In genomic region chr3:24237971-24238767, GRCh38 we compare ENCODE assay signal across 8 cellular contexts.
DNase-seq lines count a peak whose midpoint lies in the region; ATAC-seq and TF ChIP-seq lines count a peak whose summit lies in the region.

No MANE protein-coding gene starts in this region.

- H3K4me3 Mint-ChIP-seq in WTC11 = no peak overlapping the region

- no peaks in the 10 kb centered on the region for H3K9me3 ChIP-seq in neural cell (ENCODE audit: low read length)

- H3K27ac Mint-ChIP-seq in WTC11 = no peak overlapping the region

- no peaks in the 10 kb centered on the region for H3K9me3 Mint-ChIP-seq in WTC11

- no peak overlapping the region for H3K4me2 ChIP-seq in neural cell (ENCODE audit: low read length)

- no peak overlapping the region for H3K27ac ChIP-seq in neural cell (ENCODE audit: low read length)

- H3F3A ChIP-seq in neural cell (ENCODE audit: insufficient read depth, low read length, poor library complexity, severe bottlenecking) = no peaks in the 10 kb centered on the region

- TF ChIP-seq CTCF in WTC11 (IDR thresholded peaks at IDR 0.05) (0 out of 2 replicates have a peak, but pooled peaks have one; percentile 24), neural cell (IDR thresholded peaks at IDR 0.05; ENCODE audit: poor library complexity, severe bottlenecking) (peak; percentile 70)

- no peak for TF ChIP-seq EP300 in neural cell (conservative IDR thresholded peaks at IDR 0.05; ENCODE audit: poor library complexity, severe bottlenecking)

- peak; percentile 22 for DNase-seq in COLO668 (lab: John Stamatoyannopoulos, UW; ENCODE audit: unreplicated experiment)
- peak; percentile 62 for DNase-seq in NCI-H2029 treated with DMSO at 0.1 percent for 48 hours (lab: John Stamatoyannopoulos, UW)
- DNase-seq in WTC11 (ENCODE audit: low spot score) = peak; percentile 39
- DNase-seq in fibroblast of peridontal ligament (ENCODE audit: extremely low read depth) = peak; percentile 93
- DNase-seq in activated CD8-positive, alpha-beta memory T cell treated with anti-CD3 and anti-CD28 coated beads, Interleukin-2, amount 50 U/mL, for 48 hours = no peak

- no peaks in the 10 kb centered on the region for H3K27me3 ChIP-seq in neural cell (ENCODE audit: insufficient read depth, low read depth, low read length)

- peak; percentile 84 for ATAC-seq in GM18861 (IDR thresholded peaks at IDR 0.05; ENCODE audit: unreplicated experiment)
- peak; percentile 83 for ATAC-seq in HG02973 (IDR thresholded peaks at IDR 0.05; ENCODE audit: unreplicated experiment)
- peak; percentile 91 for ATAC-seq in WTC11

- no peaks in the 10 kb centered on the region for H3K79me2 ChIP-seq in neural cell (replicated peaks; ENCODE audit: insufficient read depth, low read length)

- H3K4me3 ChIP-seq in neural cell (ENCODE audit: low read length) = no peak overlapping the region

- H3K9me2 ChIP-seq in neural cell (ENCODE audit: insufficient read depth, low read length) = no peaks in the 10 kb centered on the region

- no peak overlapping the region for H2AFZ ChIP-seq in neural cell (ENCODE audit: low read depth, low read length)

- peak; percentile 70 for TF ChIP-seq RAD21 in neural cell (conservative IDR thresholded peaks at IDR 0.05)

- no peaks in the 10 kb centered on the region for H3K27me3 Mint-ChIP-seq in WTC11 (ENCODE audit: low read depth)

- no peaks in the 10 kb centered on the region for H3K36me3 ChIP-seq in neural cell (ENCODE audit: insufficient read depth, low read length)

- H4K20me1 ChIP-seq in neural cell (ENCODE audit: insufficient read depth) = no peaks in the 10 kb centered on the region

- H3K36me3 Mint-ChIP-seq in WTC11 = no peaks in the 10 kb centered on the region

- peaks cover 16% of the 10 kb centered on the region for H3K4me1 Mint-ChIP-seq in WTC11

- H3K9ac ChIP-seq in neural cell (ENCODE audit: low read length) = no peak overlapping the region

- CTCF ChIA-PET in WTC11 (lab: Charles Lee) = interaction anchor here (0.7 to 1.5 kb wide), 6 partner anchors 40 to 315 kb away, joined by 3 to 9 read pairs (median 3); no protein-coding TSS in a partner anchor

- POLR2A ChIA-PET in WTC11 (lab: Charles Lee) = no interaction called here

TF ChIP-seq in WTC11, 78 proteins besides CTCF, POLR2A, EP300 and RAD21:
- TF ChIP-seq E2F1 (CRISPR knock-in tag; IDR thresholded peaks at IDR 0.05) (no peak), ERG (CRISPR knock-in tag; IDR thresholded peaks at IDR 0.05) (no peak), ZNF263 (CRISPR knock-in tag; IDR thresholded peaks at IDR 0.05; ENCODE audit: low read depth) (no peak), OVOL2 (CRISPR knock-in tag; IDR thresholded peaks at IDR 0.05; ENCODE audit: borderline replicate concordance) (no peak), NFE2L1 (CRISPR knock-in tag; IDR thresholded peaks at IDR 0.05) (no peak), SMAD3 (CRISPR knock-in tag; IDR thresholded peaks at IDR 0.05; ENCODE audit: borderline replicate concordance) (no peak), FOXP1 (CRISPR knock-in tag; IDR thresholded peaks at IDR 0.05; ENCODE audit: borderline replicate concordance) (no peak)

TF ChIP-seq in neural cell, 6 proteins besides CTCF, POLR2A, EP300 and RAD21:
- TF ChIP-seq TAF1 (IDR thresholded peaks at IDR 0.05; ENCODE audit: low read depth) (no peak), SMC3 (conservative IDR thresholded peaks at IDR 0.05; ENCODE audit: poor library complexity) (peak; percentile 78)
